In genomic region chr11:46246514-46246913, GRCh38 we compare ENCODE assay signal across 1 cellular context.
TF ChIP-seq lines count a peak whose summit lies in the region.

No MANE protein-coding gene starts in this region.

TF ChIP-seq in GM23338, 12 proteins besides CTCF, POLR2A, EP300 and RAD21 (continued from another document):
- TF ChIP-seq, protein P1, sequence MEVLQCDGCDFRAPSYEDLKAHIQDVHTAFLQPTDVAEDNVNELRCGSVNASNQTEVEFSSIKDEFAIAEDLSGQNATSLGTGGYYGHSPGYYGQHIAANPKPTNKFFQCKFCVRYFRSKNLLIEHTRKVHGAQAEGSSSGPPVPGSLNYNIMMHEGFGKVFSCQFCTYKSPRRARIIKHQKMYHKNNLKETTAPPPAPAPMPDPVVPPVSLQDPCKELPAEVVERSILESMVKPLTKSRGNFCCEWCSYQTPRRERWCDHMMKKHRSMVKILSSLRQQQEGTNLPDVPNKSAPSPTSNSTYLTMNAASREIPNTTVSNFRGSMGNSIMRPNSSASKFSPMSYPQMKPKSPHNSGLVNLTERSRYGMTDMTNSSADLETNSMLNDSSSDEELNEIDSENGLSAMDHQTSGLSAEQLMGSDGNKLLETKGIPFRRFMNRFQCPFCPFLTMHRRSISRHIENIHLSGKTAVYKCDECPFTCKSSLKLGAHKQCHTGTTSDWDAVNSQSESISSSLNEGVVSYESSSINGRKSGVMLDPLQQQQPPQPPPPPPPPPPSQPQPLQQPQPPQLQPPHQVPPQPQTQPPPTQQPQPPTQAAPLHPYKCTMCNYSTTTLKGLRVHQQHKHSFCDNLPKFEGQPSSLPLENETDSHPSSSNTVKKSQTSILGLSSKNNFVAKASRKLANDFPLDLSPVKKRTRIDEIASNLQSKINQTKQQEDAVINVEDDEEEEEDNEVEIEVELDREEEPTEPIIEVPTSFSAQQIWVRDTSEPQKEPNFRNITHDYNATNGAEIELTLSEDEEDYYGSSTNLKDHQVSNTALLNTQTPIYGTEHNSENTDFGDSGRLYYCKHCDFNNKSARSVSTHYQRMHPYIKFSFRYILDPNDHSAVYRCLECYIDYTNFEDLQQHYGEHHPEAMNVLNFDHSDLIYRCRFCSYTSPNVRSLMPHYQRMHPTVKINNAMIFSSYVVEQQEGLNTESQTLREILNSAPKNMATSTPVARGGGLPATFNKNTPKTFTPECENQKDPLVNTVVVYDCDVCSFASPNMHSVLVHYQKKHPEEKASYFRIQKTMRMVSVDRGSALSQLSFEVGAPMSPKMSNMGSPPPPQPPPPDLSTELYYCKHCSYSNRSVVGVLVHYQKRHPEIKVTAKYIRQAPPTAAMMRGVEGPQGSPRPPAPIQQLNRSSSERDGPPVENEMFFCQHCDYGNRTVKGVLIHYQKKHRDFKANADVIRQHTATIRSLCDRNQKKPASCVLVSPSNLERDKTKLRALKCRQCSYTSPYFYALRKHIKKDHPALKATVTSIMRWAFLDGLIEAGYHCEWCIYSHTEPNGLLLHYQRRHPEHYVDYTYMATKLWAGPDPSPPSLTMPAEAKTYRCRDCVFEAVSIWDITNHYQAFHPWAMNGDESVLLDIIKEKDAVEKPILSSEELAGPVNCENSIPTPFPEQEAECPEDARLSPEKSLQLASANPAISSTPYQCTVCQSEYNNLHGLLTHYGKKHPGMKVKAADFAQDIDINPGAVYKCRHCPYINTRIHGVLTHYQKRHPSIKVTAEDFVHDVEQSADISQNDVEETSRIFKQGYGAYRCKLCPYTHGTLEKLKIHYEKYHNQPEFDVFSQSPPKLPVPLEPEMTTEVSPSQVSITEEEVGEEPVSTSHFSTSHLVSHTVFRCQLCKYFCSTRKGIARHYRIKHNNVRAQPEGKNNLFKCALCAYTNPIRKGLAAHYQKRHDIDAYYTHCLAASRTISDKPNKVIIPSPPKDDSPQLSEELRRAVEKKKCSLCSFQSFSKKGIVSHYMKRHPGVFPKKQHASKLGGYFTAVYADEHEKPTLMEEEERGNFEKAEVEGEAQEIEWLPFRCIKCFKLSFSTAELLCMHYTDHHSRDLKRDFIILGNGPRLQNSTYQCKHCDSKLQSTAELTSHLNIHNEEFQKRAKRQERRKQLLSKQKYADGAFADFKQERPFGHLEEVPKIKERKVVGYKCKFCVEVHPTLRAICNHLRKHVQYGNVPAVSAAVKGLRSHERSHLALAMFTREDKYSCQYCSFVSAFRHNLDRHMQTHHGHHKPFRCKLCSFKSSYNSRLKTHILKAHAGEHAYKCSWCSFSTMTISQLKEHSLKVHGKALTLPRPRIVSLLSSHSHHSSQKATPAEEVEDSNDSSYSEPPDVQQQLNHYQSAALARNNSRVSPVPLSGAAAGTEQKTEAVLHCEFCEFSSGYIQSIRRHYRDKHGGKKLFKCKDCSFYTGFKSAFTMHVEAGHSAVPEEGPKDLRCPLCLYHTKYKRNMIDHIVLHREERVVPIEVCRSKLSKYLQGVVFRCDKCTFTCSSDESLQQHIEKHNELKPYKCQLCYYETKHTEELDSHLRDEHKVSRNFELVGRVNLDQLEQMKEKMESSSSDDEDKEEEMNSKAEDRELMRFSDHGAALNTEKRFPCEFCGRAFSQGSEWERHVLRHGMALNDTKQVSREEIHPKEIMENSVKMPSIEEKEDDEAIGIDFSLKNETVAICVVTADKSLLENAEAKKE (CRISPR knock-in tag; IDR thresholded peaks at IDR 0.05): no peak
- no peak for TF ChIP-seq CREB1 (CRISPR knock-in tag; IDR thresholded peaks at IDR 0.05; ENCODE audit: low read depth)
- TF ChIP-seq EZH2 (IDR thresholded peaks at IDR 0.05; ENCODE audit: low read depth, unreplicated experiment): no peak
- TF ChIP-seq STAT1 (IDR thresholded peaks at IDR 0.05; ENCODE audit: unreplicated experiment): no peak
- TF ChIP-seq, protein P2, sequence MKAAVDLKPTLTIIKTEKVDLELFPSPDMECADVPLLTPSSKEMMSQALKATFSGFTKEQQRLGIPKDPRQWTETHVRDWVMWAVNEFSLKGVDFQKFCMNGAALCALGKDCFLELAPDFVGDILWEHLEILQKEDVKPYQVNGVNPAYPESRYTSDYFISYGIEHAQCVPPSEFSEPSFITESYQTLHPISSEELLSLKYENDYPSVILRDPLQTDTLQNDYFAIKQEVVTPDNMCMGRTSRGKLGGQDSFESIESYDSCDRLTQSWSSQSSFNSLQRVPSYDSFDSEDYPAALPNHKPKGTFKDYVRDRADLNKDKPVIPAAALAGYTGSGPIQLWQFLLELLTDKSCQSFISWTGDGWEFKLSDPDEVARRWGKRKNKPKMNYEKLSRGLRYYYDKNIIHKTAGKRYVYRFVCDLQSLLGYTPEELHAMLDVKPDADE (IDR thresholded peaks at IDR 0.05): no peak
- no peak for TF ChIP-seq NANOG (IDR thresholded peaks at IDR 0.05; ENCODE audit: borderline replicate concordance)
- no peak for TF ChIP-seq ZNF331 (CRISPR knock-in tag; IDR thresholded peaks at IDR 0.05; ENCODE audit: low read depth)
TF ChIP-seq in GM23338: peak in this region for 0.
